In the genomic region with DNA sequence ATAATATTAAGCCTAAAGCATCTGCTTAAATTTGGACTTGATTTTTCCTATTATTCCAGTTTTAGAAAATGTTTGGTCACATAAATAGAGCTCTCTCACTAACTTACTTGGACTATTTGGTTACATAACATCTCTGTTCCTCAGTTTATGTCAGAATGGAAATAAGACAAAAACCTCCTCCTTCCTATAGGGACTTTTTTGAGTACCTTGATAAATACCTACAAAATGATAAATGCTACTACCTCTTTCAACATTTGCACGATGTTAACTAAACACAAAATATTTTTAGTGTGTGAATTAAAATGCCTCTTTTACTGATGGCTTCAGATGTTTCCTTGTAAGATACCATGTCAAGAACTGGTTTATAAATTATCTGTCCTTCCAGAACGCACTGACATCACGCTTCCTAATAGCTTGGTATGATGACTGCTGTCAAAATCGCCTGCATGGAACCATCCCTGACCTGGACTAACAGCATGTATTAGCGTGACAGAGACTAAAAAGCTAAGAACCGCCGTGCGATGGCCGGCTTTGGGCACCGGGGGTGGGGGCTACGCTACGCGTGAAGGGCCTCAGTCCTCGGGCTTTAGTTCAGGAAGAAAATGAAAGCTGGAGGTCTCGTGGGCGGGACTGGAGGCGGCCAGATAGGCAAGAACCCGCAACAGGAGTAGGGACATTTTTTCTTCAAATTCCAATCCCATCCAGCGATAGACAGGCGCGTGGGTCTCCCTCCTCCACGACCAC, we compare ENCODE assay signal across 8 cellular contexts.
A peak's percentile ranks its signal among the peaks of the same experiment; 100 is the strongest.
DNase-seq lines count a peak whose midpoint lies in the region; ATAC-seq and TF ChIP-seq lines count a peak whose summit lies in the region.

No MANE protein-coding gene starts in this region.

- no peaks in the 10 kb centered on the region for H3K27me3 ChIP-seq in brain microvascular endothelial cell (replicated peaks)

- no peaks in the 10 kb centered on the region for H3K36me3 ChIP-seq in brain microvascular endothelial cell (replicated peaks)

- intact Hi-C loops in left colon (cut with DNase I, micrococcal nuclease) = no loop called here

- H3K27ac ChIP-seq in brain microvascular endothelial cell (no peak overlapping the region), substantia nigra (ENCODE audit: low read depth, low read length, poor library complexity, severe bottlenecking) (peak overlapping the region; percentile 57)

- H3K4me3 ChIP-seq in brain microvascular endothelial cell (ENCODE audit: low read depth, low read length) = peak overlapping the region; percentile 74

- in situ Hi-C loops in brain microvascular endothelial cell (cut with HindIII; ENCODE audit: low pct_ligation_motif_present, low sequenced_read_pairs) = no loop called here

- no peak for TF ChIP-seq CTCF in brain microvascular endothelial cell (IDR thresholded peaks at IDR 0.05; ENCODE audit: low read depth, low read length, missing control alignments)

- ATAC-seq in left colon = peak; percentile 16

- DNase-seq in activated CD4-positive, alpha-beta T cell treated with anti-CD3 and anti-CD28 coated beads for 48 hours = peak; percentile 6
- DNase-seq in activated CD4-positive, alpha-beta T cell treated with anti-CD3 and anti-CD28 coated beads, Interleukin-2, amount 50 U/mL, for 1 hour = no peak
- DNase-seq in NCI-H146 (lab: John Stamatoyannopoulos, UW) (peak; percentile 51), brain microvascular endothelial cell (no peak), left colon (peak in 1 of 2 donors; percentile 29), substantia nigra (lab: John Stamatoyannopoulos, UW) (peak in 22 of 49 donors; percentile 10 to 73 (median 30)), 8988T (no peak)
- no peak for DNase-seq in activated CD8-positive, alpha-beta memory T cell treated with anti-CD3 and anti-CD28 coated beads, Interleukin-2, amount 50 U/mL, for 4 hours

Comparison
In these comparisons a context has a peak if more than half of its experiments do, and no peak if none do; other contexts are left out.
1. DNase-seq: peak in activated CD4-positive, alpha-beta T cell treated with anti-CD3 and anti-CD28 coated beads for 48 hours (single experiment) and NCI-H146 (single experiment); none in activated CD4-positive, alpha-beta T cell treated with anti-CD3 and anti-CD28 coated beads, Interleukin-2, amount 50 U/mL, for 1 hour (single experiment), brain microvascular endothelial cell (single experiment), 8988T (single experiment) and activated CD8-positive, alpha-beta memory T cell treated with anti-CD3 and anti-CD28 coated beads, Interleukin-2, amount 50 U/mL, for 4 hours (single experiment).